ENCODE assay signal across 8 cellular contexts in genomic region chr15:80776420-80777045, GRCh38. TPM values are rescaled to one million over a fixed set of nuclear protein-coding genes. Genes with fewer than 3 reads are reported as not detected.
DNase-seq lines count a peak whose midpoint lies in the region; ATAC-seq and TF ChIP-seq lines count a peak whose summit lies in the region.

No MANE protein-coding gene starts in this region.

- H3K27me3 ChIP-seq in HAP-1 (ENCODE audit: low read depth) (peaks cover 25% of the 10 kb centered on the region), NT2/D1 (ENCODE audit: insufficient read depth, insufficient read length) (peaks cover 34% of the 10 kb centered on the region)

- H3K9me3 ChIP-seq in HAP-1 (no peaks in the 10 kb centered on the region), NT2/D1 (ENCODE audit: insufficient read depth, low read length) (no peaks in the 10 kb centered on the region)

- DNase-seq in AML-193 (lab: John Stamatoyannopoulos, UW) (peak; percentile 39 to 44), HAP-1 (ENCODE audit: low spot score in 2 of 2) (peak; percentile 82 to 92), NT2/D1 (ENCODE audit: low read depth, low spot score) (peak; percentile 64), activated T-cell treated with anti-CD3 and anti-CD28 coated beads for 1 hour (ENCODE audit: low read depth) (peak; percentile 50), naive B cell (peak; percentile 42)
- DNase-seq in stimulated activated naive B cell treated with anti-CD40 and anti-IgM and Interleukin-4, amounts not matched to agents 10 μg/mL and 1 μg/mL and 100 μg/mL, for 72 hours, result peak; percentile 36

- H3K4me1 ChIP-seq in HAP-1, result peaks cover 8% of the 10 kb centered on the region
- H3K4me1 ChIP-seq in NT2/D1 (ENCODE audit: insufficient read depth, insufficient read length), result peaks cover 5% of the 10 kb centered on the region

- H3K36me3 ChIP-seq in HAP-1 (replicated peaks), result no peaks in the 10 kb centered on the region
- no peaks in the 10 kb centered on the region for H3K36me3 ChIP-seq in NT2/D1 (ENCODE audit: insufficient read depth, insufficient read length, low read length)

- ATAC-seq in esophagus mucosa, result peak; percentile 38
- peak in 1 of 2 donors; percentile 54 for ATAC-seq in naive B cell (ENCODE audit: low read depth in 2 of 2)
- peak; percentile 38 to 41 for ATAC-seq in stimulated activated naive B cell treated with anti-CD40 and anti-IgM and Interleukin-4, amounts not matched to agents 10 μg/mL and 1 μg/mL and 100 μg/mL, for 72 hours (replicated peaks)
- ATAC-seq in GM18505 (IDR thresholded peaks at IDR 0.05; ENCODE audit: unreplicated experiment), result no peak

- peaks cover 11 to 43% (median 34%) of the 10 kb centered on the region in 3 donors for H3K27me3 Mint-ChIP-seq in naive B cell
- H3K27me3 Mint-ChIP-seq in stimulated activated naive B cell treated with anti-CD40 and anti-IgM and Interleukin-4, amounts not matched to agents 10 μg/mL and 1 μg/mL and 100 μg/mL, for 72 hours, result peaks cover 25 to 45% of the 10 kb centered on the region in 2 donors

- TF ChIP-seq POLR2A in GM18505 (IDR thresholded peaks at IDR 0.05; ENCODE audit: borderline replicate concordance, extremely low read depth, insufficient read depth, insufficient read length), result no peak

- H3K9me3 Mint-ChIP-seq in naive B cell, result no peaks in the 10 kb centered on the region
- no peaks in the 10 kb centered on the region for H3K9me3 Mint-ChIP-seq in stimulated activated naive B cell treated with anti-CD40 and anti-IgM and Interleukin-4, amounts not matched to agents 10 μg/mL and 1 μg/mL and 100 μg/mL, for 72 hours

- no peak overlapping the region for H3K4me3 ChIP-seq in HAP-1
- no peak overlapping the region for H3K4me3 ChIP-seq in NT2/D1 (ENCODE audit: insufficient read length, low read depth)

- H3K4me1 Mint-ChIP-seq in naive B cell, result peaks cover 8 to 11% (median 9%) of the 10 kb centered on the region in 3 donors
- peaks cover 7 to 29% of the 10 kb centered on the region in 2 donors for H3K4me1 Mint-ChIP-seq in stimulated activated naive B cell treated with anti-CD40 and anti-IgM and Interleukin-4, amounts not matched to agents 10 μg/mL and 1 μg/mL and 100 μg/mL, for 72 hours

- no peaks in the 10 kb centered on the region for H3K36me3 Mint-ChIP-seq in naive B cell
- no peaks in the 10 kb centered on the region for H3K36me3 Mint-ChIP-seq in stimulated activated naive B cell treated with anti-CD40 and anti-IgM and Interleukin-4, amounts not matched to agents 10 μg/mL and 1 μg/mL and 100 μg/mL, for 72 hours

- no peak overlapping the region for H3K27ac Mint-ChIP-seq in naive B cell
- no peak overlapping the region for H3K27ac Mint-ChIP-seq in stimulated activated naive B cell treated with anti-CD40 and anti-IgM and Interleukin-4, amounts not matched to agents 10 μg/mL and 1 μg/mL and 100 μg/mL, for 72 hours

- no peak overlapping the region for H3K4me3 Mint-ChIP-seq in naive B cell
- H3K4me3 Mint-ChIP-seq in stimulated activated naive B cell treated with anti-CD40 and anti-IgM and Interleukin-4, amounts not matched to agents 10 μg/mL and 1 μg/mL and 100 μg/mL, for 72 hours, result no peak overlapping the region

- no peak overlapping the region for H3K9ac ChIP-seq in NT2/D1 (ENCODE audit: insufficient read length, low read depth)

- in situ Hi-C loops in HAP-1 (cut with MboI; ENCODE audit: low sequenced_read_pairs), result loop anchor here (5.0 kb wide), 2 partner anchors 209 to 319 kb away; no protein-coding TSS in a partner anchor

RNA-seq across cellular contexts. Expression of gene CEMIP, which starts 2.6 kb away (rescaled TPM):
- total RNA-seq in esophagus mucosa, result 17.3 TPM
- under 1 TPM in 3 of 6 donors, not detected in 3; 0.03 to 0.12 (median 0.05) TPM for polyA plus RNA-seq in naive B cell (ENCODE audit: low read depth in 6 of 6)

Comparison
In these comparisons a context has a peak if more than half of its experiments do, and no peak if none do; other contexts are left out.
1. DNase-seq: peak in every context shown above with its lines; median percentile 87 in HAP-1; 64 in NT2/D1; 50 in activated T-cell treated with anti-CD3 and anti-CD28 coated beads for 1 hour; 42 in naive B cell; 42 in AML-193; 36 in stimulated activated naive B cell treated with anti-CD40 and anti-IgM and Interleukin-4, amounts not matched to agents 10 μg/mL and 1 μg/mL and 100 μg/mL, for 72 hours.